ENCODE assay signal across 8 cellular contexts in the genomic region with DNA sequence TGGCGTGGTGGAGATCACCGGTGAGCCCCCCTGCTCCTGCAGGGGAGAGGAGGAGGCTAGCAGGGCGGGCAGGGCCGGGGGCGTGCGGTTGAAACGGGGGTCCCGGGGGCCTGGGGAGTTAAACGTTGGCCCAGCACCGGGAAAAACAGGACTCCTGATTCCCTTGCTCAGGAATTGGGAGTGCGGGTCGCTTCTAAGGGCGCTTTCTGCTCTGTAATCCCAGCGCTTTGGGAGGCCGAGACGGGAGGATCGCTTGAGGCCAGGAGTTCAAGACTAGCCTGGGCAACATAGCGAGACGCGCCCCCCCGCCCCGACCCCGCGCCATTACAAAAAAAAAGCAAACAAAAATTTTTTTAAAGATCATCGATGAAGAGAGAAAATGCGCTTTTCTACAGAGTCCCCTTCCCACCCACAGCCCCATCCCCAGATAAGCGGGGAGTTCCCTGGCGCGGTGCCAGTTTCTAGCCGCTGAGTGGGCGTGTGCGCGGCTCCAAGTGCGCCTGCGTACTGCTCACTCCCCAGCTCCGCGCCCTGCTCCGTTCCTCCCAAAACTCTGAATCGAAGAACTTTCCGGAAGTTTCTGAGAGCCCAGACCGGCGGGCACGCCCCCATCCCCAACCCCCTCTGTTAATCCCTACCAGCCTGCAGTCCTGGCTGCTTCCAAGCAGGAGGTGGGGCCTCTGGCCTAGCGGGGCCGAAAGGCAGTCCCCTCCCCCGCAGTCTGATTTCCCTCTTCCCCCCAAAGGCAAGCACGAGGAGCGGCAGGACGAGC. TPM values are rescaled to one million over a fixed set of nuclear protein-coding genes. Genes with fewer than 3 reads are reported as not detected.
DNase-seq lines count a peak whose midpoint lies in the region; ATAC-seq, FAIRE-seq and TF ChIP-seq lines count a peak whose summit lies in the region.

No MANE protein-coding gene starts in this region.

- no peaks in the 10 kb centered on the region for H3K36me3 ChIP-seq in CD8-positive, alpha-beta memory T cell (ENCODE audit: insufficient read depth, low read length)
- H3K36me3 ChIP-seq in breast epithelium (no peaks in the 10 kb centered on the region), small intestine (ENCODE audit: control insufficient read depth in 2 of 2, insufficient read depth in 2 of 2, low read length in 2 of 2) (no peaks in the 10 kb centered on the region)

- ATAC-seq in GM21737 (IDR thresholded peaks at IDR 0.05; ENCODE audit: unreplicated experiment) (peak; percentile 43), WTC11 (peak; percentile 87), GM21367 (IDR thresholded peaks at IDR 0.05; ENCODE audit: unreplicated experiment) (no peak)

- TF ChIP-seq CTCF in WTC11 (IDR thresholded peaks at IDR 0.05) (no peak), breast epithelium (IDR thresholded peaks at IDR 0.05) (no peak)

- DNase-seq in CD8-positive, alpha-beta memory T cell, result peak; percentile 68 to 82 (median 73)
- DNase-seq in NCI-H1694 (lab: John Stamatoyannopoulos, UW) (peak; percentile 53), WTC11 (ENCODE audit: low spot score) (peak; percentile 95), breast epithelium (ENCODE audit: low spot score in 2 of 2) (peak; percentile 71 to 87), iPS-NIHi7 (ENCODE audit: extremely low spot score) (peak; percentile 92), small intestine (peak; percentile 65)

- H3K27me3 Mint-ChIP-seq in CD8-positive, alpha-beta memory T cell, result peaks cover 0 to 5% of the 10 kb centered on the region in 2 donors
- peaks cover 23% of the 10 kb centered on the region for H3K27me3 Mint-ChIP-seq in WTC11 (ENCODE audit: low read depth)

- POLR2A ChIA-PET in CD8-positive, alpha-beta memory T cell (lab: Charles Lee), result interaction anchor here (0.5 to 1.0 kb wide), 3 partner anchors 11 to 55 kb away, joined by 3 to 5 read pairs (median 5); no protein-coding TSS in a partner anchor
- POLR2A ChIA-PET in WTC11 (lab: Charles Lee), result interaction anchor here (0.6 to 2.2 kb wide), 7 partner anchors 9 to 136 kb away, joined by 3 to 9 read pairs (median 5); no protein-coding TSS in a partner anchor

- CTCF ChIA-PET in CD8-positive, alpha-beta memory T cell (lab: Charles Lee), result interaction anchor here (1.1 to 5.5 kb wide), 5 partner anchors 11 to 125 kb away, joined by 4 to 34 read pairs (median 10); no protein-coding TSS in a partner anchor
- CTCF ChIA-PET in WTC11 (lab: Charles Lee), result interaction anchor here (0.9 to 4.8 kb wide), 6 partner anchors 9 to 136 kb away, joined by 5 to 30 read pairs (median 7); no protein-coding TSS in a partner anchor

- H3K27ac Mint-ChIP-seq in CD8-positive, alpha-beta memory T cell, result peak overlapping the region; percentile 73 to 96 (median 86)
- peak overlapping the region; percentile 41; the same call in 1 of the 2 replicates for H3K27ac Mint-ChIP-seq in WTC11

- peaks cover 0 to 3% (median 0%) of the 10 kb centered on the region in 3 donors for H3K36me3 Mint-ChIP-seq in CD8-positive, alpha-beta memory T cell
- H3K36me3 Mint-ChIP-seq in WTC11, result peaks cover 8% of the 10 kb centered on the region

- peak overlapping the region; percentile 88 to 97 (median 92) for H3K4me3 Mint-ChIP-seq in CD8-positive, alpha-beta memory T cell
- H3K4me3 Mint-ChIP-seq in WTC11, result peak overlapping the region; percentile 82

- no peaks in the 10 kb centered on the region for H3K9me3 ChIP-seq in CD8-positive, alpha-beta memory T cell (ENCODE audit: low read length)
- no peaks in the 10 kb centered on the region for H3K9me3 ChIP-seq in breast epithelium
- H3K9me3 ChIP-seq in small intestine (ENCODE audit: control insufficient read depth, low read depth), result no peaks in the 10 kb centered on the region

- peak overlapping the region; percentile 65 for H3K27ac ChIP-seq in CD8-positive, alpha-beta memory T cell (ENCODE audit: low read depth, low read length)
- H3K27ac ChIP-seq in breast epithelium (peak overlapping the region; percentile 91 to 97), small intestine (ENCODE audit: low read depth in 1 of 2, low read length in 1 of 2) (peak overlapping the region; percentile 60 to 89)

- peak overlapping the region; percentile 73 for H3K4me3 ChIP-seq in CD8-positive, alpha-beta memory T cell (ENCODE audit: low read length)
- peak overlapping the region; percentile 67 to 90 (median 72) for H3K4me3 ChIP-seq in breast epithelium
- H3K4me3 ChIP-seq in small intestine (ENCODE audit: low read depth in 1 of 2, low read length in 2 of 2), result peak overlapping the region; percentile 64 to 83

- TF ChIP-seq POLR2A in breast epithelium (IDR thresholded peaks at IDR 0.05), result peak; percentile 16

- no peaks in the 10 kb centered on the region for H3K27me3 ChIP-seq in CD8-positive, alpha-beta memory T cell (ENCODE audit: insufficient read depth, low read length, poor library complexity, severe bottlenecking)
- no peaks in the 10 kb centered on the region for H3K27me3 ChIP-seq in breast epithelium
- no peaks in the 10 kb centered on the region for H3K27me3 ChIP-seq in small intestine (ENCODE audit: control insufficient read depth in 2 of 2, insufficient read depth in 2 of 2, low read length in 2 of 2)

- peaks cover 7% of the 10 kb centered on the region for H3K4me1 ChIP-seq in CD8-positive, alpha-beta memory T cell (ENCODE audit: insufficient read depth, low read length)
- H3K4me1 ChIP-seq in breast epithelium (peaks cover 7 to 19% of the 10 kb centered on the region in 2 donors), small intestine (ENCODE audit: control insufficient read depth in 2 of 2, insufficient read depth in 1 of 2, low read depth in 1 of 2, low read length in 1 of 2) (peaks cover 0 to 3% of the 10 kb centered on the region in 2 donors)

- H3K9me3 Mint-ChIP-seq in CD8-positive, alpha-beta memory T cell, result no peaks in the 10 kb centered on the region
- H3K9me3 Mint-ChIP-seq in WTC11, result peaks cover 3% of the 10 kb centered on the region; the same call in 1 of the 2 replicates

- peaks cover 18 to 20% (median 18%) of the 10 kb centered on the region in 3 donors for H3K4me1 Mint-ChIP-seq in CD8-positive, alpha-beta memory T cell
- peaks cover 23% of the 10 kb centered on the region for H3K4me1 Mint-ChIP-seq in WTC11

- intact Hi-C loops in breast epithelium (cut with DNase I; ENCODE audit: low total_unique reads), result no loop called here

- FAIRE-seq in small intestine (lab: Jason Lieb, UNC), result no peak

- 0 to 1% (median 1%) methylated on average over 39 to 49 of the region's 49 CpGs for WGBS in small intestine, 3 donors

TF ChIP-seq in WTC11, 78 proteins besides CTCF, POLR2A, EP300 and RAD21 (continues in another document):
- TF ChIP-seq ZNF396 (CRISPR knock-in tag; IDR thresholded peaks at IDR 0.05; ENCODE audit: borderline replicate concordance) (no peak), GABPB1 (CRISPR knock-in tag; IDR thresholded peaks at IDR 0.05) (peak; percentile 27), ATF1 (CRISPR knock-in tag; IDR thresholded peaks at IDR 0.05) (no peak), NR3C1 (CRISPR knock-in tag; conservative IDR thresholded peaks at IDR 0.05; ENCODE audit: low read depth) (no peak)
- TF ChIP-seq, protein P1, sequence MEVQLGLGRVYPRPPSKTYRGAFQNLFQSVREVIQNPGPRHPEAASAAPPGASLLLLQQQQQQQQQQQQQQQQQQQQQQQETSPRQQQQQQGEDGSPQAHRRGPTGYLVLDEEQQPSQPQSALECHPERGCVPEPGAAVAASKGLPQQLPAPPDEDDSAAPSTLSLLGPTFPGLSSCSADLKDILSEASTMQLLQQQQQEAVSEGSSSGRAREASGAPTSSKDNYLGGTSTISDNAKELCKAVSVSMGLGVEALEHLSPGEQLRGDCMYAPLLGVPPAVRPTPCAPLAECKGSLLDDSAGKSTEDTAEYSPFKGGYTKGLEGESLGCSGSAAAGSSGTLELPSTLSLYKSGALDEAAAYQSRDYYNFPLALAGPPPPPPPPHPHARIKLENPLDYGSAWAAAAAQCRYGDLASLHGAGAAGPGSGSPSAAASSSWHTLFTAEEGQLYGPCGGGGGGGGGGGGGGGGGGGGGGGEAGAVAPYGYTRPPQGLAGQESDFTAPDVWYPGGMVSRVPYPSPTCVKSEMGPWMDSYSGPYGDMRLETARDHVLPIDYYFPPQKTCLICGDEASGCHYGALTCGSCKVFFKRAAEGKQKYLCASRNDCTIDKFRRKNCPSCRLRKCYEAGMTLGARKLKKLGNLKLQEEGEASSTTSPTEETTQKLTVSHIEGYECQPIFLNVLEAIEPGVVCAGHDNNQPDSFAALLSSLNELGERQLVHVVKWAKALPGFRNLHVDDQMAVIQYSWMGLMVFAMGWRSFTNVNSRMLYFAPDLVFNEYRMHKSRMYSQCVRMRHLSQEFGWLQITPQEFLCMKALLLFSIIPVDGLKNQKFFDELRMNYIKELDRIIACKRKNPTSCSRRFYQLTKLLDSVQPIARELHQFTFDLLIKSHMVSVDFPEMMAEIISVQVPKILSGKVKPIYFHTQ (CRISPR knock-in tag; IDR thresholded peaks at IDR 0.05), result no peak
- TF ChIP-seq, protein P2, sequence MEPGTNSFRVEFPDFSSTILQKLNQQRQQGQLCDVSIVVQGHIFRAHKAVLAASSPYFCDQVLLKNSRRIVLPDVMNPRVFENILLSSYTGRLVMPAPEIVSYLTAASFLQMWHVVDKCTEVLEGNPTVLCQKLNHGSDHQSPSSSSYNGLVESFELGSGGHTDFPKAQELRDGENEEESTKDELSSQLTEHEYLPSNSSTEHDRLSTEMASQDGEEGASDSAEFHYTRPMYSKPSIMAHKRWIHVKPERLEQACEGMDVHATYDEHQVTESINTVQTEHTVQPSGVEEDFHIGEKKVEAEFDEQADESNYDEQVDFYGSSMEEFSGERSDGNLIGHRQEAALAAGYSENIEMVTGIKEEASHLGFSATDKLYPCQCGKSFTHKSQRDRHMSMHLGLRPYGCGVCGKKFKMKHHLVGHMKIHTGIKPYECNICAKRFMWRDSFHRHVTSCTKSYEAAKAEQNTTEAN (CRISPR knock-in tag; IDR thresholded peaks at IDR 0.05), result 0 out of 2 replicates have a peak, but pooled peaks have one; percentile 18
- TF ChIP-seq, protein P3, sequence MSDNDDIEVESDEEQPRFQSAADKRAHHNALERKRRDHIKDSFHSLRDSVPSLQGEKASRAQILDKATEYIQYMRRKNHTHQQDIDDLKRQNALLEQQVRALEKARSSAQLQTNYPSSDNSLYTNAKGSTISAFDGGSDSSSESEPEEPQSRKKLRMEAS (CRISPR knock-in tag; IDR thresholded peaks at IDR 0.05), result peak; percentile 83; the same call in 1 of the 2 replicates

RNA-seq across cellular contexts. Expression of a gene that starts 0.8 kb away (rescaled TPM):
- total RNA-seq in CD8-positive, alpha-beta memory T cell, result 10 to 100 TPM; 80.7 to 84.1 TPM
- polyA plus RNA-seq in CD8-positive, alpha-beta memory T cell, result 74.7 TPM
- total RNA-seq in WTC11 (2021), result 202 to 299 TPM (median 285 TPM) in 3 replicates
- 100 to 1,000 TPM; 210 to 264 (median 211) TPM for total RNA-seq in breast epithelium
- polyA plus RNA-seq in small intestine, result 100 to 1,000 TPM in 2 of 3 donors, 10 to 100 TPM in 1; 77.4 to 253 (median 145) TPM

RNA-seq across cellular contexts. Expression of a gene that starts 55.5 kb away (rescaled TPM):
- total RNA-seq in CD8-positive, alpha-beta memory T cell, result 100 to 1,000 TPM; 149 to 151 TPM
- 2.1 TPM for polyA plus RNA-seq in CD8-positive, alpha-beta memory T cell
- total RNA-seq in WTC11 (2021) (192 to 201 TPM (median 200 TPM) in 3 replicates), breast epithelium (100 to 1,000 TPM in 1 of 3 donors, 10 to 100 TPM in 2; 58.7 to 128 (median 63.7) TPM)
- polyA plus RNA-seq in small intestine, result 10 to 100 TPM; 47.4 to 59.2 (median 49.7) TPM
